ENCODE assay signal across 23 cellular contexts in genomic region chr11:75921808-75922207, GRCh38.
"Had no signal": no experiment of that assay in that cellular context is flagged by ENCODE, and none has a peak within 500 bp of the region (broad histone marks: within the 10 kb centered on the region; RNA-seq: fewer than 3 reads in every experiment).

No MANE protein-coding gene starts in this region.

- DNase-seq: activated CD4-positive, alpha-beta T cell treated with anti-CD3 and anti-CD28 coated beads for 4 hours; activated CD8-positive, alpha-beta memory T cell treated with anti-CD3 and anti-CD28 coated beads, Interleukin-2, amount 50 U/mL, for 4 hours; activated CD8-positive, alpha-beta T cell treated with anti-CD3 and anti-CD28 coated beads for 36 hours; activated naive CD4-positive, alpha-beta T cell; activated T-cell treated with anti-CD3 and anti-CD28 coated beads, Interleukin-2, amount 50 U/mL, for 72 hours; aorta; caudate nucleus; Kasumi-1; NCI-H1092; NCI-H1417; NCI-H1930; NCI-H2171; NCI-H510A treated with DMSO at 0.1 percent for 48 hours; NCI-H69; Peyer's patch; Right ventricle myocardium superior; SJCRH30; SK-N-SH; T-helper 1 cell had no signal

- H3K27ac ChIP-seq: breast epithelium, Peyer's patch, RWPE1, SJCRH30, VCaP had no signal

- H3K4me3 ChIP-seq: breast epithelium, Peyer's patch, SJCRH30 had no signal

- H3K27me3 ChIP-seq: breast epithelium, Peyer's patch, SJCRH30 had no signal

- H3K27ac Mint-ChIP-seq: activated CD8-positive, alpha-beta T cell treated with anti-CD3 and anti-CD28 coated beads for 36 hours; activated naive CD4-positive, alpha-beta T cell treated with anti-CD3 and anti-CD28 coated beads, Interleukin-2, amount 50 U/mL, for 24 hours; activated T-cell treated with anti-CD3 and anti-CD28 coated beads, Interleukin-2, amount 50 U/mL, for 72 hours had no signal

- H3K27me3 Mint-ChIP-seq: activated CD8-positive, alpha-beta T cell treated with anti-CD3 and anti-CD28 coated beads for 36 hours; activated naive CD4-positive, alpha-beta T cell treated with anti-CD3 and anti-CD28 coated beads, Interleukin-2, amount 50 U/mL, for 24 hours had no signal

- H3K36me3 ChIP-seq: breast epithelium, Peyer's patch, SJCRH30 had no signal

- H3K9me3 ChIP-seq: breast epithelium, Peyer's patch, SJCRH30, SK-N-SH had no signal

- H3K9ac ChIP-seq: SK-N-SH had no signal

- H3K9me3 Mint-ChIP-seq: activated CD8-positive, alpha-beta T cell treated with anti-CD3 and anti-CD28 coated beads for 36 hours; activated naive CD4-positive, alpha-beta T cell treated with anti-CD3 and anti-CD28 coated beads, Interleukin-2, amount 50 U/mL, for 24 hours; activated T-cell treated with anti-CD3 and anti-CD28 coated beads, Interleukin-2, amount 50 U/mL, for 72 hours had no signal

- H3K4me3 Mint-ChIP-seq: activated CD8-positive, alpha-beta T cell treated with anti-CD3 and anti-CD28 coated beads for 36 hours; activated naive CD4-positive, alpha-beta T cell treated with anti-CD3 and anti-CD28 coated beads, Interleukin-2, amount 50 U/mL, for 24 hours; activated T-cell treated with anti-CD3 and anti-CD28 coated beads, Interleukin-2, amount 50 U/mL, for 72 hours had no signal

- H3K4me2 ChIP-seq: SK-N-SH had no signal

- ATAC-seq: activated CD8-positive, alpha-beta T cell treated with anti-CD3 and anti-CD28 coated beads for 36 hours; activated T-cell treated with anti-CD3 and anti-CD28 coated beads, Interleukin-2, amount 50 U/mL, for 72 hours had no signal
